In genomic region chr18:58004317-58004716, GRCh38 we compare ENCODE assay signal across 16 cellular contexts. TPM values are rescaled to one million over a fixed set of nuclear protein-coding genes. Genes with fewer than 3 reads are reported as not detected.
A peak's percentile ranks its signal among the peaks of the same experiment; 100 is the strongest.
DNase-seq lines count a peak whose midpoint lies in the region; ATAC-seq and TF ChIP-seq lines count a peak whose summit lies in the region.
"Had no signal": no experiment of that assay in that cellular context is flagged by ENCODE, and none has a peak within 500 bp of the region (broad histone marks: within the 10 kb centered on the region; RNA-seq: fewer than 3 reads in every experiment).

No MANE protein-coding gene starts in this region.

- H3K27ac Mint-ChIP-seq in activated T-helper 17 cell treated with anti-CD3 and anti-CD28 coated beads, Interleukin-2, amount 50 U/mL, for 72 hours, result no peak overlapping the region

- CTCF ChIA-PET in RWPE1 (lab: Yijun Ruan, JAX), result no interaction called here

- TF ChIP-seq CTCF in RWPE1 (conservative IDR thresholded peaks at IDR 0.05; ENCODE audit: low read depth) (no peak), fibroblast of mammary gland (conservative IDR thresholded peaks at IDR 0.05; ENCODE audit: control insufficient read depth, insufficient read depth, low read depth, low read length) (no peak)

- no peaks in the 10 kb centered on the region for H3K4me1 Mint-ChIP-seq in activated T-helper 17 cell treated with anti-CD3 and anti-CD28 coated beads, Interleukin-2, amount 50 U/mL, for 72 hours

- no peak overlapping the region for H3K4me3 ChIP-seq in fibroblast of mammary gland (ENCODE audit: control insufficient read depth, low read depth, low read length)
- H3K4me3 ChIP-seq: testis had no signal

- no peaks in the 10 kb centered on the region for H3K36me3 Mint-ChIP-seq in activated T-helper 17 cell treated with anti-CD3 and anti-CD28 coated beads, Interleukin-2, amount 50 U/mL, for 72 hours (ENCODE audit: low read depth)

- no peak for ATAC-seq in GM19467 (IDR thresholded peaks at IDR 0.05; ENCODE audit: unreplicated experiment)
- ATAC-seq in activated T-helper 17 cell treated with anti-CD3 and anti-CD28 coated beads, Interleukin-2, amount 50 U/mL, for 72 hours (replicated peaks), result no peak
- no peak for ATAC-seq in GM18519 (IDR thresholded peaks at IDR 0.05; ENCODE audit: low FRiP score, unreplicated experiment)
- ATAC-seq: sciatic nerve had no signal

- no peak overlapping the region for H3K4me3 Mint-ChIP-seq in activated T-helper 17 cell treated with anti-CD3 and anti-CD28 coated beads, Interleukin-2, amount 50 U/mL, for 72 hours

- no peaks in the 10 kb centered on the region for H3K9me3 Mint-ChIP-seq in activated T-helper 17 cell treated with anti-CD3 and anti-CD28 coated beads, Interleukin-2, amount 50 U/mL, for 72 hours

- H3K27ac ChIP-seq in RWPE1, result no peak overlapping the region
- H3K27ac ChIP-seq: 22Rv1, testis, WERI-Rb-1 had no signal

- peaks cover 26% of the 10 kb centered on the region for H3K27me3 Mint-ChIP-seq in activated T-helper 17 cell treated with anti-CD3 and anti-CD28 coated beads, Interleukin-2, amount 50 U/mL, for 72 hours

- peak; percentile 34 for DNase-seq in NCI-H2107 treated with DMSO at 0.1 percent for 48 hours (lab: John Stamatoyannopoulos, UW; ENCODE audit: unreplicated experiment)
- no peak for DNase-seq in NCI-H2107 (lab: John Stamatoyannopoulos, UW)
- DNase-seq in RWPE1 (ENCODE audit: low spot score), result peak; percentile 39
- DNase-seq in fibroblast of mammary gland (ENCODE audit: low read depth), result peak; percentile 83
- peak; percentile 50 for DNase-seq in stromal cell of bone marrow (ENCODE audit: low read depth)
- DNase-seq: anterior cingulate cortex, NCI-H1105, NCI-H526, SIG-M5, testis, WERI-Rb-1 had no signal

- POLR2A ChIA-PET in RWPE1 (lab: Yijun Ruan, JAX; ENCODE audit: low non-redundant PET), result no interaction called here

RNA-seq across cellular contexts. Expression of gene NEDD4L, which starts 39.7 kb away (rescaled TPM):
- 1 to 10 TPM; 6.5 to 8.0 TPM for total RNA-seq in activated T-helper 17 cell treated with anti-CD3 and anti-CD28 coated beads, Interleukin-2, amount 50 U/mL, for 72 hours
